In genomic region chr14:104688505-104688754, GRCh38 we compare ENCODE assay signal across 9 cellular contexts. TPM values are rescaled to one million over a fixed set of nuclear protein-coding genes. Genes with fewer than 3 reads are reported as not detected.
DNase-seq lines count a peak whose midpoint lies in the region; ATAC-seq, FAIRE-seq and TF ChIP-seq lines count a peak whose summit lies in the region.
"Had no signal": no experiment of that assay in that cellular context is flagged by ENCODE, and none has a peak within 500 bp of the region (broad histone marks: within the 10 kb centered on the region; RNA-seq: fewer than 3 reads in every experiment).

No MANE protein-coding gene starts in this region.

- H3K9me3 ChIP-seq in mucosa of stomach (ENCODE audit: control insufficient read depth, low read length) (no peaks in the 10 kb centered on the region), thoracic aorta (no peaks in the 10 kb centered on the region)

- no peak overlapping the region for H3K27ac Mint-ChIP-seq in activated CD4-positive, alpha-beta T cell treated with anti-CD3 and anti-CD28 coated beads for 36 hours

- no peaks in the 10 kb centered on the region for H3K27me3 ChIP-seq in bronchial epithelial cell (ENCODE audit: control insufficient read depth, insufficient read depth, low read length)
- no peaks in the 10 kb centered on the region for H3K27me3 ChIP-seq in mucosa of stomach (ENCODE audit: control insufficient read depth, insufficient read depth, low read length)
- H3K27me3 ChIP-seq in thoracic aorta (replicated peaks; ENCODE audit: insufficient read depth): no peaks in the 10 kb centered on the region

- FAIRE-seq in bronchial epithelial cell (lab: Jason Lieb, UNC): no peak
- no peak for FAIRE-seq in GM19239 (lab: Jason Lieb, UNC)

- no peaks in the 10 kb centered on the region for H3K27me3 Mint-ChIP-seq in activated CD4-positive, alpha-beta T cell treated with anti-CD3 and anti-CD28 coated beads for 36 hours

- TF ChIP-seq CTCF in bronchial epithelial cell (IDR thresholded peaks at IDR 0.05; ENCODE audit: insufficient read depth, low read length, severe bottlenecking) (no peak), thoracic aorta (IDR thresholded peaks at IDR 0.05) (no peak)

- peaks cover 60% of the 10 kb centered on the region for H3K4me1 ChIP-seq in mucosa of stomach (ENCODE audit: control insufficient read depth, insufficient read depth, low read length)
- H3K4me1 ChIP-seq in thoracic aorta (ENCODE audit: control insufficient read depth in 1 of 2, low read depth in 2 of 2): peaks cover 32 to 53% of the 10 kb centered on the region in 2 donors

- H3K27ac ChIP-seq in thoracic aorta: peak overlapping the region; percentile 82 to 86

- CTCF ChIA-PET in activated CD4-positive, alpha-beta T cell treated with anti-CD3 and anti-CD28 coated beads for 36 hours (lab: Charles Lee): no interaction called here

- peak overlapping the region; percentile 74 for H3K9ac ChIP-seq in mucosa of stomach (ENCODE audit: low read length)

- peak overlapping the region; percentile 51 for H3K4me3 Mint-ChIP-seq in activated CD4-positive, alpha-beta T cell treated with anti-CD3 and anti-CD28 coated beads for 36 hours

- POLR2A ChIA-PET in activated CD4-positive, alpha-beta T cell treated with anti-CD3 and anti-CD28 coated beads for 36 hours (lab: Charles Lee): interaction anchor here (1.8 kb wide), 1 partner anchor 11 kb away, joined by 8 read pairs; no protein-coding TSS in a partner anchor

- peak; percentile 41 for DNase-seq in activated CD4-positive, alpha-beta T cell treated with anti-CD3 and anti-CD28 coated beads for 36 hours
- no peak for DNase-seq in activated CD4-positive, alpha-beta T cell treated with anti-CD3 and anti-CD28 coated beads, Interleukin-2, amount 50 U/mL, for 4 hours
- DNase-seq in bronchial epithelial cell (ENCODE audit: low read depth) (no peak), thoracic aorta (ENCODE audit: low spot score) (no peak), NCI-H146 (lab: John Stamatoyannopoulos, UW) (no peak), GM19239 (ENCODE audit: insufficient read length, low spot score) (no peak), NCI-H2196 (lab: John Stamatoyannopoulos, UW; ENCODE audit: unreplicated experiment) (no peak)
- DNase-seq: stimulated activated naive CD4-positive, alpha-beta T cell treated with Interleukin-2 at 50 U/mL for 16 hours had no signal

- H3K4me1 Mint-ChIP-seq in activated CD4-positive, alpha-beta T cell treated with anti-CD3 and anti-CD28 coated beads for 36 hours: peaks cover 32% of the 10 kb centered on the region

- peaks cover 12% of the 10 kb centered on the region for H3K36me3 ChIP-seq in bronchial epithelial cell (ENCODE audit: control insufficient read depth, insufficient read depth, low read length)
- no peaks in the 10 kb centered on the region for H3K36me3 ChIP-seq in mucosa of stomach (ENCODE audit: control insufficient read depth, insufficient read depth, low read length)
- no peaks in the 10 kb centered on the region for H3K36me3 ChIP-seq in thoracic aorta

- no peak for ATAC-seq in activated CD4-positive, alpha-beta T cell treated with anti-CD3 and anti-CD28 coated beads for 36 hours
- no peak for ATAC-seq in thoracic aorta (ENCODE audit: insufficient number of reproducible peaks, low FRiP score, low read depth)

- intact Hi-C loops in activated CD4-positive, alpha-beta T cell treated with anti-CD3 and anti-CD28 coated beads for 36 hours (cut with DNase I, micrococcal nuclease): no loop called here

- H3K9me3 Mint-ChIP-seq in activated CD4-positive, alpha-beta T cell treated with anti-CD3 and anti-CD28 coated beads for 36 hours (ENCODE audit: low read depth): no peaks in the 10 kb centered on the region

- peak overlapping the region; percentile 11 for H3K4me3 ChIP-seq in bronchial epithelial cell (ENCODE audit: low read depth, low read length)
- H3K4me3 ChIP-seq in mucosa of stomach (ENCODE audit: low read length): peak overlapping the region; percentile 20
- peak overlapping the region; percentile 98 for H3K4me3 ChIP-seq in thoracic aorta

- peaks cover 2% of the 10 kb centered on the region for H3K36me3 Mint-ChIP-seq in activated CD4-positive, alpha-beta T cell treated with anti-CD3 and anti-CD28 coated beads for 36 hours (ENCODE audit: low read depth)

RNA-seq across cellular contexts. Expression of gene INF2, which starts 1.0 kb away (rescaled TPM):
- 10 to 100 TPM; 60.8 to 66.0 TPM for total RNA-seq in activated CD4-positive, alpha-beta T cell treated with anti-CD3 and anti-CD28 coated beads for 36 hours
- total RNA-seq in bronchial epithelial cell: 26.2 and 26.6 TPM in 2 replicates
- total RNA-seq in thoracic aorta: 100 to 1,000 TPM; 124 to 162 TPM

RNA-seq across cellular contexts. Expression of gene ADSS1, which starts 35.6 kb away (rescaled TPM):
- total RNA-seq in activated CD4-positive, alpha-beta T cell treated with anti-CD3 and anti-CD28 coated beads for 36 hours: 1 to 10 TPM; 2.2 to 3.2 TPM
- total RNA-seq in bronchial epithelial cell: 18.2 and 34.3 TPM in 2 replicates
- total RNA-seq in thoracic aorta: 10 to 100 TPM; 30.8 to 87.3 TPM

Comparison
In these comparisons a context has a peak if more than half of its experiments do, and no peak if none do; other contexts are left out.
1. H3K4me3 ChIP-seq: peak in every context shown above with its lines; median percentile 98 in thoracic aorta; 20 in mucosa of stomach; 11 in bronchial epithelial cell.